1 cellular context compared by ENCODE assay signal in genomic region chr17:50337956-50338355, GRCh38.
TF ChIP-seq lines count a peak whose summit lies in the region.

No MANE protein-coding gene starts in this region.

TF ChIP-seq in K562, 482 proteins besides CTCF, POLR2A, EP300 and RAD21:
- TF ChIP-seq CREM (IDR thresholded peaks at IDR 0.05; ENCODE audit: low read depth) (peak; percentile 16; the same call in 1 of the 2 replicates), PRDM10 (IDR thresholded peaks at IDR 0.05; ENCODE audit: partially characterized antibody) (peak; percentile 88), ARID1B (IDR thresholded peaks at IDR 0.05) (peak; percentile 17; the same call in 1 of the 2 replicates), KLF16 (IDR thresholded peaks at IDR 0.05) (peak; percentile 4; the same call in 1 of the 2 replicates), ATF2 (CRISPR knock-in tag; IDR thresholded peaks at IDR 0.05) (no peak), PKNOX1 (IDR thresholded peaks at IDR 0.05) (peak; percentile 42; the same call in 1 of the 2 replicates), ZBTB7A (IDR thresholded peaks at IDR 0.05; ENCODE audit: borderline replicate concordance, control insufficient read depth, low read depth, low read length) (peak; percentile 39; the same call in 1 of the 2 replicates), MEIS2 (IDR thresholded peaks at IDR 0.05; ENCODE audit: partially characterized antibody) (peak; percentile 4), TCF3 (CRISPR knock-in tag; IDR thresholded peaks at IDR 0.05) (peak; percentile 77), HOMEZ (CRISPR knock-in tag; IDR thresholded peaks at IDR 0.05) (no peak), DACH1 (IDR thresholded peaks at IDR 0.05; ENCODE audit: partially characterized antibody) (no peak), CBFA2T2 (conservative IDR thresholded peaks at IDR 0.05) (peak; percentile 49), MCM3 (IDR thresholded peaks at IDR 0.05) (no peak), FOSL1 (tag; conservative IDR thresholded peaks at IDR 0.05) (peak; percentile 40; the same call in 1 of the 2 replicates), ID3 (CRISPR knock-in tag; IDR thresholded peaks at IDR 0.05) (no peak), ID3 (tag; IDR thresholded peaks at IDR 0.05) (no peak), CBFA2T3 (IDR thresholded peaks at IDR 0.05) (peak; percentile 77), ZNF316 (IDR thresholded peaks at IDR 0.05) (no peak)
